ENCODE assay signal across 27 cellular contexts in the genomic region with DNA sequence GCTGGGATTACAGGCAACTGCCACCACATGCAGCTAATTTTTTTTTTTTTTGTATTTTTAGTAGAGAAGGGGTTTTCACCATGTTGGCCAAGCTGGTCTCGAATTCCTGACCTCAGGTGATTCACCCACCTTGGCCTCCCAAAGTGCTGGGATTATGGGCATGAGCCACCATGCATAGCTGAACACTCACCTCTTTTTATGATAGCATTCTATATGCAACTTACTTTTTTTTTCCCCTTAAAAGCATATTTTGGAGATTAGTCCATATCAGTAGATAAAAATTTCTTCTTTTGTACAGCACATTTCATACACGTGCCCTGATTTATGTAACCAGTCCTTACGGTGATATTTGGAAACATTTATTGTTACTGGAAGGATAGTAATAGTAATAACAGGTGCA.
"Had no signal": no experiment of that assay in that cellular context is flagged by ENCODE, and none has a peak within 500 bp of the region (broad histone marks: within the 10 kb centered on the region; RNA-seq: fewer than 3 reads in every experiment).

No MANE protein-coding gene starts in this region.

- H3K4me1 ChIP-seq: parathyroid adenoma, right lobe of liver had no signal

- H3K9me3 ChIP-seq: neutrophil, ovary, psoas muscle, right lobe of liver, sigmoid colon, stomach, thoracic aorta, thyroid gland, tibial nerve, upper lobe of left lung, vagina had no signal

- H2AFZ ChIP-seq: parathyroid adenoma had no signal

- H3K27me3 ChIP-seq: neutrophil, ovary, right lobe of liver, sigmoid colon, stomach, thyroid gland, tibial nerve, upper lobe of left lung, vagina had no signal

- H3K9ac ChIP-seq: parathyroid adenoma had no signal

- H3K4me3 ChIP-seq: ovary, psoas muscle, right lobe of liver, sigmoid colon, stomach, thoracic aorta, thyroid gland, tibial nerve, upper lobe of left lung, vagina had no signal

- H3K79me2 ChIP-seq: parathyroid adenoma had no signal

- DNase-seq: nephron progenitor cell; nucleus accumbens; ovary; right cardiac atrium; right lobe of liver; small intestine; stimulated activated CD4-positive, alpha-beta T cell treated with anti-CD3 and anti-CD28 coated beads, Interleukin-15, amount 100 ng/mL, for 24 hours; stimulated activated CD4-positive, alpha-beta T cell treated with anti-CD3 and anti-CD28 coated beads, Interleukin-2, amount 100 ng/mL, for 24 hours; stimulated activated CD4-positive, alpha-beta T cell treated with anti-CD3 and anti-CD28 coated beads, Interleukin-2, amount 100 ng/mL, for 48 hours; stimulated activated CD4-positive, alpha-beta T cell treated with anti-CD3 and anti-CD28 coated beads, Interleukin-4, amount 100 ng/mL, for 24 hours; stimulated activated naive B cell treated with anti-CD40 and anti-IgM and Interleukin-4, amounts not matched to agents 10 μg/mL and 1 μg/mL and 100 μg/mL, for 72 hours; stimulated activated naive CD4-positive, alpha-beta T cell treated with Interleukin-2 at 50 U/mL for 16 hours; stomach; thyroid gland; upper lobe of left lung had no signal

- H3K27me3 Mint-ChIP-seq: natural killer cell treated with Interleukin-12 subunit alpha and Interleukin-12 subunit beta and Interleukin-15 and Interleukin-18, amount 100 ng/mL, for 72 hours; progenitor cell of endocrine pancreas; stimulated activated naive B cell treated with anti-CD40 and anti-IgM and Interleukin-4, amounts not matched to agents 10 μg/mL and 1 μg/mL and 100 μg/mL, for 72 hours; stimulated activated naive CD8-positive, alpha-beta T cell treated with anti-CD3 and anti-CD28 coated beads, Interleukin-15, Interleukin-2, amounts not matched to agents 100 ng/mL and 50 ng/mL, for 24 hours had no signal

- H3K4me3 Mint-ChIP-seq: natural killer cell treated with Interleukin-12 subunit alpha and Interleukin-12 subunit beta and Interleukin-15 and Interleukin-18, amount 100 ng/mL, for 72 hours; nephron progenitor cell; neural crest cell; stimulated activated effector memory CD8-positive, alpha-beta T cell treated with anti-CD3 and anti-CD28 coated beads, Interleukin-12 subunit alpha, Interleukin-12 subunit beta, amount 100 ng/mL, for 72 hours; stimulated activated naive B cell treated with anti-CD40 and anti-IgM and Interleukin-4, amounts not matched to agents 10 μg/mL and 1 μg/mL and 100 μg/mL, for 72 hours; stimulated activated naive CD8-positive, alpha-beta T cell treated with anti-CD3 and anti-CD28 coated beads, Interleukin-15, Interleukin-2, amounts not matched to agents 100 ng/mL and 50 ng/mL, for 24 hours had no signal

- H3K27ac ChIP-seq: neutrophil, ovary, parathyroid adenoma, psoas muscle, right lobe of liver, sigmoid colon, stomach, thoracic aorta, thyroid gland, tibial nerve, upper lobe of left lung, vagina had no signal

- H3K36me3 ChIP-seq: ovary had no signal

- H3K27ac Mint-ChIP-seq: natural killer cell treated with Interleukin-12 subunit alpha and Interleukin-12 subunit beta and Interleukin-15 and Interleukin-18, amount 100 ng/mL, for 72 hours; nephron progenitor cell; progenitor cell of endocrine pancreas; stimulated activated effector memory CD8-positive, alpha-beta T cell treated with anti-CD3 and anti-CD28 coated beads, Interleukin-12 subunit alpha, Interleukin-12 subunit beta, amount 100 ng/mL, for 72 hours; stimulated activated naive B cell treated with anti-CD40 and anti-IgM and Interleukin-4, amounts not matched to agents 10 μg/mL and 1 μg/mL and 100 μg/mL, for 72 hours; stimulated activated naive CD8-positive, alpha-beta T cell treated with anti-CD3 and anti-CD28 coated beads, Interleukin-15, Interleukin-2, amounts not matched to agents 100 ng/mL and 50 ng/mL, for 24 hours had no signal

- H3K9me3 Mint-ChIP-seq: natural killer cell treated with Interleukin-12 subunit alpha and Interleukin-12 subunit beta and Interleukin-15 and Interleukin-18, amount 100 ng/mL, for 72 hours; nephron progenitor cell; neural crest cell; stimulated activated effector memory CD8-positive, alpha-beta T cell treated with anti-CD3 and anti-CD28 coated beads, Interleukin-12 subunit alpha, Interleukin-12 subunit beta, amount 100 ng/mL, for 72 hours; stimulated activated naive B cell treated with anti-CD40 and anti-IgM and Interleukin-4, amounts not matched to agents 10 μg/mL and 1 μg/mL and 100 μg/mL, for 72 hours; stimulated activated naive CD8-positive, alpha-beta T cell treated with anti-CD3 and anti-CD28 coated beads, Interleukin-15, Interleukin-2, amounts not matched to agents 100 ng/mL and 50 ng/mL, for 24 hours had no signal

- ATAC-seq: natural killer cell treated with Interleukin-12 subunit alpha and Interleukin-12 subunit beta and Interleukin-15 and Interleukin-18, amount 100 ng/mL, for 72 hours; psoas muscle; right cardiac atrium; right lobe of liver; stimulated activated effector memory CD8-positive, alpha-beta T cell treated with anti-CD3 and anti-CD28 coated beads, Interleukin-12 subunit alpha, Interleukin-12 subunit beta, amount 100 ng/mL, for 72 hours; stimulated activated naive B cell treated with anti-CD40 and anti-IgM and Interleukin-4, amounts not matched to agents 10 μg/mL and 1 μg/mL and 100 μg/mL, for 72 hours had no signal
